13 cellular contexts compared by ENCODE assay signal in genomic region chr21:26800455-26801454, GRCh38. TPM values are rescaled to one million over a fixed set of nuclear protein-coding genes. Genes with fewer than 3 reads are reported as not detected.
DNase-seq lines count a peak whose midpoint lies in the region; ATAC-seq and TF ChIP-seq lines count a peak whose summit lies in the region.
"Had no signal": no experiment of that assay in that cellular context is flagged by ENCODE, and none has a peak within 500 bp of the region (broad histone marks: within the 10 kb centered on the region; RNA-seq: fewer than 3 reads in every experiment).

No MANE protein-coding gene starts in this region.

- H3K27me3 ChIP-seq in SJSA1 (replicated peaks), result no peaks in the 10 kb centered on the region
- no peaks in the 10 kb centered on the region for H3K27me3 ChIP-seq in Caco-2 (replicated peaks; ENCODE audit: control insufficient read depth, insufficient read depth, low read length)

- H3K27me3 Mint-ChIP-seq in nephron progenitor cell (ENCODE audit: low read depth, poor library complexity), result peaks cover 7% of the 10 kb centered on the region
- no peaks in the 10 kb centered on the region for H3K27me3 Mint-ChIP-seq in Caco-2 (ENCODE audit: insufficient read depth, unreplicated experiment)
- peaks cover 0 to 1% (median 0%) of the 10 kb centered on the region in 3 donors for H3K27me3 Mint-ChIP-seq in CD14-positive monocyte (ENCODE audit: low read depth in 3 of 3)

- TF ChIP-seq CTCF in nephron progenitor cell (IDR thresholded peaks at IDR 0.05) (no peak), Caco-2 (IDR thresholded peaks at IDR 0.05; ENCODE audit: insufficient read depth in 1 of 2, low read depth in 1 of 2, low read length in 1 of 2, severe bottlenecking in 1 of 2, unreplicated experiment in 1 of 2) (no peak), CD14-positive monocyte (IDR thresholded peaks at IDR 0.05) (no peak)

- 37% methylated on average over 11 of the region's 11 CpGs for WGBS in urinary bladder

- H3K4me1 Mint-ChIP-seq in nephron progenitor cell (peaks cover 43% of the 10 kb centered on the region), Caco-2 (ENCODE audit: low read depth, unreplicated experiment) (peaks cover 6% of the 10 kb centered on the region), CD14-positive monocyte (no peaks in the 10 kb centered on the region)

- ATAC-seq in HG02798 (IDR thresholded peaks at IDR 0.05; ENCODE audit: poor library complexity, unreplicated experiment), result no peak
- ATAC-seq: HCT116 had no signal

- POLR2A ChIA-PET in Caco-2 (lab: Charles Lee), result no interaction called here

- peak overlapping the region; percentile 10 for H3K27ac ChIP-seq in SJSA1
- H3K27ac ChIP-seq in urinary bladder (ENCODE audit: low read depth), result peak overlapping the region; percentile 62
- H3K27ac ChIP-seq: PC-9, VCaP had no signal

- no peaks in the 10 kb centered on the region for H3K36me3 Mint-ChIP-seq in nephron progenitor cell (ENCODE audit: low read depth)
- H3K36me3 Mint-ChIP-seq in Caco-2 (ENCODE audit: insufficient read depth, unreplicated experiment), result no peaks in the 10 kb centered on the region
- no peaks in the 10 kb centered on the region for H3K36me3 Mint-ChIP-seq in CD14-positive monocyte

- no TSS peak for BruUV-seq in Caco-2 (replicated peaks; lab: Mats Ljungman, UMichigan)

- H3K4me3 ChIP-seq in SJSA1 (no peak overlapping the region), urinary bladder (ENCODE audit: low read depth, low read length) (no peak overlapping the region), Caco-2 (ENCODE audit: low read depth, low read length) (no peak overlapping the region)
- H3K4me3 ChIP-seq: PC-9 had no signal

- H3K27ac Mint-ChIP-seq in nephron progenitor cell (peak overlapping the region; percentile 95), Caco-2 (ENCODE audit: unreplicated experiment) (no peak overlapping the region), CD14-positive monocyte (no peak overlapping the region)
- H3K27ac Mint-ChIP-seq: activated T-helper 1 cell treated with anti-CD3 and anti-CD28 coated beads, Interleukin-12 subunit alpha, Interleukin-12 subunit beta, Interleukin-2, Interleukin-4 antibody, amounts not matched to agents 30 ng/mL and 10 ng/mL and 1 ng/mL, durations not matched to agents 14 hours and 24 hours and 36 hours had no signal

- CTCF ChIA-PET in Caco-2 (lab: Charles Lee), result no interaction called here

- H3K9me3 ChIP-seq in SJSA1 (replicated peaks), result no peaks in the 10 kb centered on the region; the same call in none of the 2 replicates
- H3K9me3 ChIP-seq in Caco-2, result 0 out of 2 replicates have a peak, but pooled peaks cover 5% of the 10 kb centered on the region

- peaks cover 9% of the 10 kb centered on the region for H3K9me3 Mint-ChIP-seq in nephron progenitor cell
- H3K9me3 Mint-ChIP-seq in Caco-2 (ENCODE audit: unreplicated experiment), result peaks cover 17% of the 10 kb centered on the region
- peaks cover 0 to 5% (median 0%) of the 10 kb centered on the region in 7 donors for H3K9me3 Mint-ChIP-seq in CD14-positive monocyte
- H3K9me3 Mint-ChIP-seq: activated T-helper 1 cell treated with anti-CD3 and anti-CD28 coated beads, Interleukin-12 subunit alpha, Interleukin-12 subunit beta, Interleukin-2, Interleukin-4 antibody, amounts not matched to agents 30 ng/mL and 10 ng/mL and 1 ng/mL, durations not matched to agents 14 hours and 24 hours and 36 hours had no signal

- no peak overlapping the region for H3K4me3 Mint-ChIP-seq in nephron progenitor cell
- H3K4me3 Mint-ChIP-seq in Caco-2 (ENCODE audit: unreplicated experiment), result no peak overlapping the region
- H3K4me3 Mint-ChIP-seq in CD14-positive monocyte, result no peak overlapping the region
- H3K4me3 Mint-ChIP-seq: activated T-helper 1 cell treated with anti-CD3 and anti-CD28 coated beads, Interleukin-12 subunit alpha, Interleukin-12 subunit beta, Interleukin-2, Interleukin-4 antibody, amounts not matched to agents 30 ng/mL and 10 ng/mL and 1 ng/mL, durations not matched to agents 14 hours and 24 hours and 36 hours had no signal

- intact Hi-C loops in Caco-2 (cut with micrococcal nuclease; ENCODE audit: unreplicated experiment), result no loop called here
- intact Hi-C loops in CD14-positive monocyte (cut with micrococcal nuclease), result no loop called here

- peaks cover 32% of the 10 kb centered on the region for H3K4me1 ChIP-seq in SJSA1 (replicated peaks)
- no peaks in the 10 kb centered on the region for H3K4me1 ChIP-seq in urinary bladder (ENCODE audit: insufficient read depth)
- no peaks in the 10 kb centered on the region; the same call in 1 of the 2 replicates for H3K4me1 ChIP-seq in Caco-2

- DNase-seq in SJSA1 (ENCODE audit: low read depth in 1 of 2, low spot score in 2 of 2) (peak in 1 of 2 experiments; percentile 15), fibroblast of peridontal ligament (ENCODE audit: extremely low read depth) (peak; percentile 90), nephron progenitor cell (no peak), Caco-2 (no peak), CD14-positive monocyte (ENCODE audit: low spot score) (no peak)
- DNase-seq: dermis blood vessel endothelial cell, PC-9, retina had no signal

- H3K36me3 ChIP-seq in SJSA1, result no peaks in the 10 kb centered on the region
- H3K36me3 ChIP-seq in urinary bladder (ENCODE audit: insufficient read depth), result no peaks in the 10 kb centered on the region
- no peaks in the 10 kb centered on the region for H3K36me3 ChIP-seq in Caco-2 (ENCODE audit: control insufficient read depth, insufficient read depth, low read length)

RNA-seq across cellular contexts. Expression of gene ADAMTS1, which starts 44.5 kb away (rescaled TPM):
- total RNA-seq in SJSA1 (2014; rRNA removed; shearing (Covaris generic)), result 57.6 and 69.7 TPM in 2 replicates
- total RNA-seq in urinary bladder, result 96.6 TPM
- polyA plus RNA-seq in urinary bladder, result 299 TPM
- total RNA-seq in Caco-2 (2022), result not detected in 2 replicates
- not detected for polyA plus RNA-seq in CD14-positive monocyte

Comparison
In these comparisons a context has a peak if more than half of its experiments do, and no peak if none do; other contexts are left out.
1. RNA of gene ADAMTS1, which starts 44.5 kb away (total RNA-seq): 96.6 TPM in urinary bladder (single experiment) and 57.6 to 69.7 TPM in SJSA1; not detected in Caco-2; every median in the first group is over 10 times any median in the second.